ENCODE assay signal across 8 cellular contexts in genomic region chr21:34613679-34614442, GRCh38. TPM values are rescaled to one million over a fixed set of nuclear protein-coding genes. Genes with fewer than 3 reads are reported as not detected.
A peak's percentile ranks its signal among the peaks of the same experiment; 100 is the strongest.
DNase-seq lines count a peak whose midpoint lies in the region; ATAC-seq and TF ChIP-seq lines count a peak whose summit lies in the region.

No MANE protein-coding gene starts in this region.

- H3K79me2 ChIP-seq in neural cell (replicated peaks; ENCODE audit: insufficient read depth, low read length): no peaks in the 10 kb centered on the region

- no peak for TF ChIP-seq EP300 in neural cell (conservative IDR thresholded peaks at IDR 0.05; ENCODE audit: poor library complexity, severe bottlenecking)

- peaks cover 57% of the 10 kb centered on the region for H3K27me3 Mint-ChIP-seq in endodermal cell (ENCODE audit: insufficient read depth)

- H3K9me3 ChIP-seq in SJCRH30 (replicated peaks): no peaks in the 10 kb centered on the region
- no peaks in the 10 kb centered on the region for H3K9me3 ChIP-seq in endodermal cell (ENCODE audit: control insufficient read depth, low read length)
- no peaks in the 10 kb centered on the region for H3K9me3 ChIP-seq in neural cell (ENCODE audit: low read length)

- 28 to 29% methylated on average over 10 to 22 of the region's 22 CpGs for WGBS in endodermal cell (ENCODE audit: insufficient coverage in 1 of 2, insufficient read length in 1 of 2), 2 experiments

- intact Hi-C loops in posterior cingulate gyrus (cut with DNase I): loop anchor here (10.0 kb wide), 2 partner anchors 699 to 969 kb away; partner anchors contain the start of genes ATP5PO, CRYZL1 and ITSN1

- H3K4me1 ChIP-seq in SJCRH30 (0 out of 2 replicates have a peak, but pooled peaks cover 3% of the 10 kb centered on the region), endodermal cell (ENCODE audit: control insufficient read depth, insufficient read depth, low read length) (peaks cover 6% of the 10 kb centered on the region)

- peak overlapping the region; percentile 63 for H3K4me3 Mint-ChIP-seq in endodermal cell

- H3F3A ChIP-seq in neural cell (ENCODE audit: insufficient read depth, low read length, poor library complexity, severe bottlenecking): no peaks in the 10 kb centered on the region

- H3K9me2 ChIP-seq in neural cell (ENCODE audit: insufficient read depth, low read length): no peaks in the 10 kb centered on the region

- no peaks in the 10 kb centered on the region for H3K27me3 ChIP-seq in SJCRH30
- H3K27me3 ChIP-seq in endodermal cell (ENCODE audit: control insufficient read depth, insufficient read depth, low read length, poor library complexity, severe bottlenecking): peaks cover 52% of the 10 kb centered on the region
- peaks cover 9% of the 10 kb centered on the region for H3K27me3 ChIP-seq in neural cell (ENCODE audit: insufficient read depth, low read depth, low read length)

- no peaks in the 10 kb centered on the region for H3K9me3 Mint-ChIP-seq in endodermal cell

- no peaks in the 10 kb centered on the region for H4K20me1 ChIP-seq in neural cell (ENCODE audit: insufficient read depth)

- H3K36me3 ChIP-seq in SJCRH30: no peaks in the 10 kb centered on the region
- H3K36me3 ChIP-seq in endodermal cell (ENCODE audit: control insufficient read depth, insufficient read depth, low read length): no peaks in the 10 kb centered on the region
- no peaks in the 10 kb centered on the region for H3K36me3 ChIP-seq in neural cell (ENCODE audit: insufficient read depth, low read length)

- peak overlapping the region; percentile 39 for H3K4me2 ChIP-seq in neural cell (ENCODE audit: low read length)

- H2AFZ ChIP-seq in neural cell (ENCODE audit: low read depth, low read length): no peak overlapping the region

- H3K9ac ChIP-seq in endodermal cell (ENCODE audit: extremely low read depth, low read length, poor library complexity, severe bottlenecking) (no peak overlapping the region), neural cell (ENCODE audit: low read length) (peak overlapping the region; percentile 60)

- TF ChIP-seq CTCF in GM20000 (IDR thresholded peaks at IDR 0.05; ENCODE audit: extremely low read depth, missing control alignments): no peak
- TF ChIP-seq CTCF in endodermal cell (conservative IDR thresholded peaks at IDR 0.05): no peak
- TF ChIP-seq CTCF in neural cell (IDR thresholded peaks at IDR 0.05; ENCODE audit: poor library complexity, severe bottlenecking): no peak

- H3K27ac ChIP-seq in SJCRH30 (no peak overlapping the region), endodermal cell (ENCODE audit: low read depth, low read length) (no peak overlapping the region), neural cell (ENCODE audit: low read length) (no peak overlapping the region)

- DNase-seq in GM20000 (ENCODE audit: low spot score) (peak; percentile 31), SJCRH30 (no peak), endodermal cell (no peak), posterior cingulate gyrus (no peak)

- no peak for TF ChIP-seq RAD21 in neural cell (conservative IDR thresholded peaks at IDR 0.05)

- peaks cover 32% of the 10 kb centered on the region for H3K4me1 Mint-ChIP-seq in endodermal cell

- peak overlapping the region; percentile 92 for H3K4me3 ChIP-seq in SJCRH30
- H3K4me3 ChIP-seq in endodermal cell (ENCODE audit: low read length): peak overlapping the region; percentile 73
- peak overlapping the region; percentile 73 for H3K4me3 ChIP-seq in neural cell (ENCODE audit: low read length)

- no peaks in the 10 kb centered on the region for H3K36me3 Mint-ChIP-seq in endodermal cell (ENCODE audit: low read depth)

- ATAC-seq in HG02938 (IDR thresholded peaks at IDR 0.05; ENCODE audit: unreplicated experiment) (no peak), HG03565 (IDR thresholded peaks at IDR 0.05; ENCODE audit: unreplicated experiment) (no peak), GM18867 (IDR thresholded peaks at IDR 0.05; ENCODE audit: unreplicated experiment) (no peak)

- H3K27ac Mint-ChIP-seq in endodermal cell: no peak overlapping the region

TF ChIP-seq in neural cell, 6 proteins besides CTCF, POLR2A, EP300 and RAD21:
- TF ChIP-seq SMC3 (conservative IDR thresholded peaks at IDR 0.05; ENCODE audit: poor library complexity) (no peak), TAF1 (IDR thresholded peaks at IDR 0.05; ENCODE audit: low read depth) (no peak), EZH2 (IDR thresholded peaks at IDR 0.05; ENCODE audit: borderline replicate concordance, insufficient read depth, low read length, poor library complexity, severe bottlenecking) (no peak), MXI1 (conservative IDR thresholded peaks at IDR 0.05; ENCODE audit: poor library complexity, severe bottlenecking) (no peak), POLR2AphosphoS5 (IDR thresholded peaks at IDR 0.05) (no peak), REST (IDR thresholded peaks at IDR 0.05; ENCODE audit: borderline replicate concordance) (no peak)
TF ChIP-seq in neural cell: peak in this region for 0.

RNA-seq across cellular contexts. Expression of gene RCAN1, which starts 1.1 kb away (rescaled TPM):
- total RNA-seq in SJCRH30 (2014; rRNA removed; shearing (Covaris generic)): 23.6 and 28.3 TPM in 2 replicates
- total RNA-seq in endodermal cell: 1 to 10 TPM; 6.1 to 6.7 TPM
- polyA plus RNA-seq in endodermal cell (2013, experiment 1 of 2): 10.5 TPM
- polyA plus RNA-seq in endodermal cell (2013, experiment 2 of 2): 10.7 TPM
- 43.3 and 46.0 TPM in 2 replicates for polyA plus RNA-seq in neural cell
- 29.2 and 37.6 TPM in 2 replicates for polyA minus RNA-seq in neural cell

RNA-seq across cellular contexts. Expression of gene CLIC6, which starts 54.9 kb away (rescaled TPM):
- total RNA-seq in SJCRH30 (2014; rRNA removed; shearing (Covaris generic)): 0.03 TPM in 1 of 2 replicates, not detected in the other
- total RNA-seq in endodermal cell: 1 to 10 TPM; 1.7 to 2.4 TPM
- 1.1 TPM for polyA plus RNA-seq in endodermal cell (2013, experiment 1 of 2)
- 1.2 TPM for polyA plus RNA-seq in endodermal cell (2013, experiment 2 of 2)
- 0.16 and 0.32 TPM in 2 replicates for polyA plus RNA-seq in neural cell
- 0.23 TPM in 1 of 2 replicates, not detected in the other for polyA minus RNA-seq in neural cell
